ENCODE assay signal across 14 cellular contexts in genomic region chr17:2211661-2212327, GRCh38.
DNase-seq lines count a peak whose midpoint lies in the region; ATAC-seq and TF ChIP-seq lines count a peak whose summit lies in the region.
"Had no signal": no experiment of that assay in that cellular context is flagged by ENCODE, and none has a peak within 500 bp of the region (broad histone marks: within the 10 kb centered on the region; RNA-seq: fewer than 3 reads in every experiment).

No MANE protein-coding gene starts in this region.

- no peaks in the 10 kb centered on the region for H3K27me3 ChIP-seq in CD4-positive, CD25-positive, alpha-beta regulatory T cell (ENCODE audit: control insufficient read depth, insufficient read depth, low read length)
- no peaks in the 10 kb centered on the region for H3K27me3 ChIP-seq in prostate gland (replicated peaks; ENCODE audit: insufficient read depth)
- H3K27me3 ChIP-seq: right lobe of liver had no signal

- POLR2A ChIA-PET in HEK293 (lab: Yijun Ruan, JAX) = no interaction called here

- no peak overlapping the region for H3K4me3 Mint-ChIP-seq in CD4-positive, CD25-positive, alpha-beta regulatory T cell
- H3K4me3 Mint-ChIP-seq: GM23338, memory B cell had no signal

- no peak for TF ChIP-seq CTCF in HEK293 (tag by site-specific recombination; IDR thresholded peaks at IDR 0.05)
- TF ChIP-seq CTCF in epithelial cell of esophagus (IDR thresholded peaks at IDR 0.05; ENCODE audit: insufficient read depth, low read depth, low read length, missing control alignments) = no peak
- no peak for TF ChIP-seq CTCF in prostate gland (IDR thresholded peaks at IDR 0.05)

- no peak for TF ChIP-seq POLR2A in prostate gland (IDR thresholded peaks at IDR 0.05)

- peaks cover 15% of the 10 kb centered on the region for H3K36me3 ChIP-seq in CD4-positive, CD25-positive, alpha-beta regulatory T cell (ENCODE audit: control insufficient read depth, insufficient read depth, low read length)
- H3K36me3 ChIP-seq in HEK293 (ENCODE audit: control insufficient read depth in 2 of 2, insufficient read depth in 1 of 2, low read length in 2 of 2) (peaks cover 0 to 7% of the 10 kb centered on the region in 2 experiments; a peak in 2 of 3 replicates), prostate gland (no peaks in the 10 kb centered on the region)
- H3K36me3 ChIP-seq: right lobe of liver had no signal

- H3K4me3 ChIP-seq in CD4-positive, CD25-positive, alpha-beta regulatory T cell (ENCODE audit: low read depth, low read length) = no peak overlapping the region
- H3K4me3 ChIP-seq in HEK293 (ENCODE audit: low read depth, low read length) (no peak overlapping the region), epithelial cell of esophagus (ENCODE audit: low read length) (no peak overlapping the region), prostate gland (no peak overlapping the region)
- H3K4me3 ChIP-seq: GM23338, right lobe of liver had no signal

- no peak for ATAC-seq in CD4-positive, CD25-positive, alpha-beta regulatory T cell (ENCODE audit: low read depth in 2 of 2)
- no peak for ATAC-seq in GM21723 (IDR thresholded peaks at IDR 0.05; ENCODE audit: unreplicated experiment)
- no peak for ATAC-seq in GM21825 (IDR thresholded peaks at IDR 0.05; ENCODE audit: unreplicated experiment)
- ATAC-seq: GM23338 had no signal

- H3K4me1 ChIP-seq in CD4-positive, CD25-positive, alpha-beta regulatory T cell (ENCODE audit: control insufficient read depth, insufficient read depth, low read length, poor library complexity, severe bottlenecking) = peaks cover 35% of the 10 kb centered on the region
- H3K4me1 ChIP-seq in HEK293 (ENCODE audit: control insufficient read depth, insufficient read depth, low read length) (peaks cover 19% of the 10 kb centered on the region), prostate gland (replicated peaks) (peaks cover 13% of the 10 kb centered on the region)
- H3K4me1 ChIP-seq: Caco-2 had no signal

- H3K27me3 Mint-ChIP-seq in CD4-positive, CD25-positive, alpha-beta regulatory T cell = no peaks in the 10 kb centered on the region
- H3K27me3 Mint-ChIP-seq: memory B cell had no signal

- no peaks in the 10 kb centered on the region for H3K9me3 Mint-ChIP-seq in CD4-positive, CD25-positive, alpha-beta regulatory T cell
- H3K9me3 Mint-ChIP-seq: GM23338, memory B cell had no signal

- peak overlapping the region; percentile 92 to 96 (median 92) for H3K27ac Mint-ChIP-seq in CD4-positive, CD25-positive, alpha-beta regulatory T cell
- H3K27ac Mint-ChIP-seq: GM23338 had no signal

- intact Hi-C loops in prostate gland (cut with DNase I) = loop anchor here (2.0 to 5.0 kb wide), 2 partner anchors 33 to 89 kb away; no protein-coding TSS in a partner anchor

- CTCF ChIA-PET in HEK293 (lab: Yijun Ruan, JAX) = interaction anchor here (0.7 to 2.1 kb wide), 3 partner anchors 33 to 157 kb away, joined by 5 to 7 read pairs (median 6); partner anchors contain the start of gene HIC1

- no peak for DNase-seq in CD4-positive, CD25-positive, alpha-beta regulatory T cell
- DNase-seq in epithelial cell of esophagus (ENCODE audit: low read depth) = peak; percentile 66
- DNase-seq in prostate gland (ENCODE audit: low spot score) = no peak
- DNase-seq in iPS-NIHi11 (ENCODE audit: low spot score) = no peak
- DNase-seq in occipital lobe (lab: John Stamatoyannopoulos, UW) = no peak
- DNase-seq: Caco-2; NCI-H187; NK-92 treated with Interleukin-12 subunit alpha and Interleukin-12 subunit beta, amount 100 ng/mL, for 24 hours; right lobe of liver had no signal

- WGBS in prostate gland = 86% methylated on average over 5 of the region's 5 CpGs

- H3K27ac ChIP-seq in CD4-positive, CD25-positive, alpha-beta regulatory T cell (ENCODE audit: insufficient read depth, low read length, poor library complexity, severe bottlenecking) = no peak overlapping the region
- H3K27ac ChIP-seq in HEK293 (ENCODE audit: extremely low read depth, low read depth, low read length) = no peak overlapping the region
- H3K27ac ChIP-seq in prostate gland = peak overlapping the region; percentile 65 to 70

- H3K9me3 ChIP-seq in CD4-positive, CD25-positive, alpha-beta regulatory T cell (ENCODE audit: control insufficient read depth in 2 of 2, low read length in 2 of 2) = no peaks in the 10 kb centered on the region
- H3K9me3 ChIP-seq in HEK293 (ENCODE audit: control insufficient read depth, insufficient read depth, low read depth, low read length) (no peaks in the 10 kb centered on the region), prostate gland (no peaks in the 10 kb centered on the region)
- H3K9me3 ChIP-seq: Caco-2, right lobe of liver had no signal

- peaks cover 17% of the 10 kb centered on the region for H3K36me3 Mint-ChIP-seq in CD4-positive, CD25-positive, alpha-beta regulatory T cell

- H3K4me1 Mint-ChIP-seq in CD4-positive, CD25-positive, alpha-beta regulatory T cell = peaks cover 5 to 54% (median 31%) of the 10 kb centered on the region in 4 donors

TF ChIP-seq in HEK293, 187 proteins besides CTCF, POLR2A, EP300 and RAD21:
- TF ChIP-seq ZNF302 (tag by site-specific recombination; IDR thresholded peaks at IDR 0.05; ENCODE audit: low read depth) (no peak), PRDM1 (tag by site-specific recombination; IDR thresholded peaks at IDR 0.05) (peak; percentile 31; the same call in 1 of the 2 replicates)

Comparison
In these comparisons a context has a peak if more than half of its experiments do, and no peak if none do; other contexts are left out.
1. H3K27ac ChIP-seq: peak in prostate gland (2 of 2); none in CD4-positive, CD25-positive, alpha-beta regulatory T cell (single experiment) and HEK293 (single experiment).